Comparison of ENCODE assay signal across 27 cellular contexts in the genomic region with DNA sequence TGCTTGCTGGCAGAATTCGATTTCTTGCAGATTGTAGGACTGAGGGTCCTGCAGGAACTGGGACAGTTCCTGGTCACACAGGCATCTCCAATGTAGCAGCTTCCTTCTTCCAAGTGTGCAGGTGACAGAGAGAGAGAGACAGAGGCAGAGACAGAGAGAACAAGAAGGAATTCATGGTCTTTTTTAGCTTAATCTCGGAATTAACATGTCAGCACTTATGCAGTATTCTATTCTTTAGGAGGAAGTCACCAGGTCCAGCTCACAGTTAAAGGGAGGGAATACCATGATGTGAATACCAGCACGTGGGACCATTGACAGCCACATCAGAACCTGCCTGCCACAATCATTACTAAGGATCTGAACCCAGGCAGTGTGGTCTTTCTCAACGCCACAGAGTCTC.
DNase-seq lines count a peak whose midpoint lies in the region; ATAC-seq, FAIRE-seq and TF ChIP-seq lines count a peak whose summit lies in the region.
"Had no signal": no experiment of that assay in that cellular context is flagged by ENCODE, and none has a peak within 500 bp of the region (broad histone marks: within the 10 kb centered on the region; RNA-seq: fewer than 3 reads in every experiment).

No MANE protein-coding gene starts in this region.

- H3K79me2 ChIP-seq in neural progenitor cell (ENCODE audit: low read depth): no peaks in the 10 kb centered on the region

- peak overlapping the region; percentile 21 for H3K27ac Mint-ChIP-seq in neural progenitor cell
- H3K27ac Mint-ChIP-seq: CD8-positive, alpha-beta memory T cell had no signal

- H3K27me3 ChIP-seq in adipocyte (replicated peaks; ENCODE audit: control insufficient read depth, insufficient read depth, low read length) (no peaks in the 10 kb centered on the region), esophagus muscularis mucosa (peaks cover 0 to 3% (median 0%) of the 10 kb centered on the region in 4 donors), neural progenitor cell (no peaks in the 10 kb centered on the region), transverse colon (no peaks in the 10 kb centered on the region)

- TF ChIP-seq POLR2A in A549 (IDR thresholded peaks at IDR 0.05; ENCODE audit: low read length): no peak
- TF ChIP-seq POLR2A in esophagus muscularis mucosa (IDR thresholded peaks at IDR 0.05; ENCODE audit: low read depth): no peak
- TF ChIP-seq POLR2A in transverse colon (IDR thresholded peaks at IDR 0.05): no peak

- intact Hi-C loops in esophagus muscularis mucosa (cut with DNase I) (no loop called here), transverse colon (cut with DNase I; ENCODE audit: low total_unique reads) (no loop called here)

- H3K9me3 ChIP-seq in A549 (no peaks in the 10 kb centered on the region), adipocyte (ENCODE audit: control insufficient read depth, low read length) (no peaks in the 10 kb centered on the region), esophagus muscularis mucosa (peaks cover 0 to 4% (median 0%) of the 10 kb centered on the region in 4 donors), neural progenitor cell (ENCODE audit: low read depth) (no peaks in the 10 kb centered on the region), transverse colon (no peaks in the 10 kb centered on the region)
- H3K9me3 ChIP-seq: SK-N-SH had no signal

- no peak for FAIRE-seq in A549 (lab: Jason Lieb, UNC)
- FAIRE-seq: GM12891 had no signal

- H3K9me3 Mint-ChIP-seq in neural progenitor cell: peaks cover 9% of the 10 kb centered on the region

- no peak overlapping the region for H3K4me3 ChIP-seq in A549
- H3K4me3 ChIP-seq in adipocyte (ENCODE audit: low read length): no peak overlapping the region
- no peak overlapping the region for H3K4me3 ChIP-seq in esophagus muscularis mucosa
- no peak overlapping the region for H3K4me3 ChIP-seq in neural progenitor cell
- no peak overlapping the region for H3K4me3 ChIP-seq in transverse colon
- H3K4me3 ChIP-seq: PC-9 had no signal

- peaks cover 22% of the 10 kb centered on the region for H3K27me3 Mint-ChIP-seq in neural progenitor cell (ENCODE audit: insufficient read depth, low read depth)

- H2AFZ ChIP-seq in neural progenitor cell (replicated peaks): no peak overlapping the region
- H2AFZ ChIP-seq: PC-9 had no signal

- H3K36me3 Mint-ChIP-seq in neural progenitor cell: no peaks in the 10 kb centered on the region

- DNase-seq in A549 (ENCODE audit: low read depth in 1 of 2, low spot score in 1 of 2) (no peak), adipocyte (ENCODE audit: low read depth) (no peak), esophagus muscularis mucosa (ENCODE audit: extremely low spot score) (no peak), neural progenitor cell (ENCODE audit: low spot score) (no peak), nucleus accumbens (lab: John Stamatoyannopoulos, UW) (no peak), transverse colon (no peak), NCI-H1694 (lab: John Stamatoyannopoulos, UW) (no peak)
- DNase-seq in activated effector memory CD4-positive, alpha-beta T cell treated with anti-CD3 and anti-CD28 coated beads, Interleukin-2, amount 50 U/mL, for 16 hours: no peak
- DNase-seq: 8988T; Calu3; CD8-positive, alpha-beta memory T cell; DMS153; H7; KBM-7; MM.1S; NCI-H1048; NCI-H1436 treated with DMSO at 0.1 percent for 48 hours; NCI-H2029; NCI-H226; NCI-H510A treated with DMSO at 0.1 percent for 48 hours; NCI-H748 treated with DMSO at 0.1 percent for 48 hours; RPMI8226; SIG-M5; SK-N-SH had no signal

- no peak for ATAC-seq in A549

- in situ Hi-C loops in transverse colon (cut with MboI; ENCODE audit: low pct_ligation_motif_present in 1 of 4, low pct_unique_long_range_greater_than_20kb in 1 of 4, low sequenced_read_pairs in 3 of 4): no loop called here

- WGBS in A549 (ENCODE audit: missing lambda C conversion rate): 51% methylated on average over 4 of the region's 4 CpGs
- 62% methylated on average over 4 of the region's 4 CpGs for WGBS in esophagus muscularis mucosa
- 36 to 60% methylated on average over 2 to 4 of the region's 4 CpGs for WGBS in transverse colon (ENCODE audit: low coverage in 1 of 2), 2 donors

- peak overlapping the region; percentile 53 for H3K9ac ChIP-seq in adipocyte (ENCODE audit: low read length)
- no peak overlapping the region for H3K9ac ChIP-seq in neural progenitor cell

- H3K4me1 ChIP-seq in A549 (peaks cover 34% of the 10 kb centered on the region), adipocyte (ENCODE audit: control insufficient read depth, insufficient read depth, low read length) (peaks cover 48% of the 10 kb centered on the region), esophagus muscularis mucosa (peaks cover 0 to 29% (median 27%) of the 10 kb centered on the region in 4 donors), neural progenitor cell (peaks cover 48% of the 10 kb centered on the region), transverse colon (no peaks in the 10 kb centered on the region)

- no peak overlapping the region for H3K4me2 ChIP-seq in A549
- peak overlapping the region; percentile 77 for H3K4me2 ChIP-seq in neural progenitor cell
- H3K4me2 ChIP-seq: PC-9 had no signal

- POLR2A ChIA-PET in A549 (lab: Yijun Ruan, JAX): no interaction called here

- no peaks in the 10 kb centered on the region for H4K20me1 ChIP-seq in neural progenitor cell (ENCODE audit: low read depth)

- H3K4me1 Mint-ChIP-seq in neural progenitor cell: peaks cover 65% of the 10 kb centered on the region
- H3K4me1 Mint-ChIP-seq: CD8-positive, alpha-beta memory T cell had no signal

- CTCF ChIA-PET in A549 (lab: Yijun Ruan, JAX): interaction anchor here (1.2 kb wide), 2 partner anchors 26 to 281 kb away, joined by 3 read pairs; no protein-coding TSS in a partner anchor

- TF ChIP-seq CTCF in A549 (IDR thresholded peaks at IDR 0.05): no peak
- no peak for TF ChIP-seq CTCF in esophagus muscularis mucosa (IDR thresholded peaks at IDR 0.05)
- no peak for TF ChIP-seq CTCF in neural progenitor cell (IDR thresholded peaks at IDR 0.05)
- no peak for TF ChIP-seq CTCF in transverse colon (IDR thresholded peaks at IDR 0.05)

- no peak for TF ChIP-seq RAD21 in A549 (conservative IDR thresholded peaks at IDR 0.05 in 1 of 2, IDR thresholded peaks at IDR 0.05 in 1 of 2)

- no peak for TF ChIP-seq EP300 in A549 (IDR thresholded peaks at IDR 0.05)
- no peak for TF ChIP-seq EP300 in esophagus muscularis mucosa (IDR thresholded peaks at IDR 0.05)
- TF ChIP-seq EP300 in transverse colon (IDR thresholded peaks at IDR 0.05; ENCODE audit: low read depth): no peak

- peak overlapping the region in 1 of 2 experiments; percentile 39; a peak in 1 of 6 replicates for H3K27ac ChIP-seq in A549
- H3K27ac ChIP-seq in esophagus muscularis mucosa (replicated peaks in 1 of 4): peak overlapping the region in 3 of 4 donors; percentile 18 to 32 (median 22)
- H3K27ac ChIP-seq in neural progenitor cell: peak overlapping the region; percentile 99
- no peak overlapping the region for H3K27ac ChIP-seq in transverse colon
- H3K27ac ChIP-seq: C4-2B had no signal

- H3K4me3 Mint-ChIP-seq in neural progenitor cell: no peak overlapping the region
- H3K4me3 Mint-ChIP-seq: CD8-positive, alpha-beta memory T cell had no signal

- peaks cover 40% of the 10 kb centered on the region for H3F3A ChIP-seq in neural progenitor cell (ENCODE audit: low read depth)

- H3K36me3 ChIP-seq in adipocyte (ENCODE audit: control insufficient read depth, insufficient read depth, low read length, severe bottlenecking): no peaks in the 10 kb centered on the region
- no peaks in the 10 kb centered on the region for H3K36me3 ChIP-seq in esophagus muscularis mucosa
- H3K36me3 ChIP-seq in neural progenitor cell: no peaks in the 10 kb centered on the region
- no peaks in the 10 kb centered on the region for H3K36me3 ChIP-seq in transverse colon

TF ChIP-seq in A549, 52 proteins besides CTCF, POLR2A, EP300 and RAD21:
- peak; percentile 52 for TF ChIP-seq MAFK (IDR thresholded peaks at IDR 0.05; ENCODE audit: partially characterized antibody)
- no peak for TF ChIP-seq FOSL2 (IDR thresholded peaks at IDR 0.05)
- TF ChIP-seq FOSL2 (CRISPR knock-in tag; IDR thresholded peaks at IDR 0.05): no peak

Comparison
In these comparisons a context has a peak if more than half of its experiments do, and no peak if none do; other contexts are left out.
1. H3K27ac ChIP-seq: peak in esophagus muscularis mucosa (3 of 4) and neural progenitor cell (single experiment); none in transverse colon (0 of 4).